In genomic region chr14:68978550-68978911, GRCh38 we compare ENCODE assay signal across 8 cellular contexts. TPM values are rescaled to one million over a fixed set of nuclear protein-coding genes. Genes with fewer than 3 reads are reported as not detected.
A peak's percentile ranks its signal among the peaks of the same experiment; 100 is the strongest.
DNase-seq lines count a peak whose midpoint lies in the region; ATAC-seq and TF ChIP-seq lines count a peak whose summit lies in the region.

No MANE protein-coding gene starts in this region.

- in situ Hi-C loops in Panc1 (cut with HindIII; ENCODE audit: low pct_unique_long_range_greater_than_20kb, low sequenced_read_pairs) = no loop called here

- H3K4me1 ChIP-seq in Panc1 (ENCODE audit: control insufficient read depth, insufficient read depth, low read length) (peaks cover 24% of the 10 kb centered on the region), hepatocyte (ENCODE audit: insufficient read depth) (peaks cover 35% of the 10 kb centered on the region)

- H3K79me2 ChIP-seq in hepatocyte = peaks cover 50% of the 10 kb centered on the region

- intact Hi-C loops in Panc1 (cut with micrococcal nuclease; ENCODE audit: unreplicated experiment) = no loop called here

- H3K4me3 ChIP-seq in Panc1 (ENCODE audit: low read depth in 2 of 2, low read length in 2 of 2) (peak overlapping the region; percentile 82), hepatocyte (peak overlapping the region; percentile 98), skeletal muscle cell (ENCODE audit: low read depth, low read length) (peak overlapping the region; percentile 92)

- peak overlapping the region; percentile 92 for H3K27ac ChIP-seq in 22Rv1
- peak overlapping the region; percentile 90 for H3K27ac ChIP-seq in Panc1 (ENCODE audit: low read length)
- H3K27ac ChIP-seq in adipose tissue (ENCODE audit: low read depth, low read length) = peak overlapping the region; percentile 63
- H3K27ac ChIP-seq in hepatocyte = peak overlapping the region; percentile 100

- TF ChIP-seq CTCF in 22Rv1 (IDR thresholded peaks at IDR 0.05) = no peak
- TF ChIP-seq CTCF in Panc1 (IDR thresholded peaks at IDR 0.05) = no peak
- peak; percentile 3 for TF ChIP-seq CTCF in hepatocyte (IDR thresholded peaks at IDR 0.05; ENCODE audit: poor library complexity)

- CTCF ChIA-PET in Panc1 (lab: Charles Lee) = no interaction called here

- H3K4me2 ChIP-seq in hepatocyte = peak overlapping the region; percentile 89

- ATAC-seq in Panc1 (peak; percentile 46), GM21447 (IDR thresholded peaks at IDR 0.05; ENCODE audit: unreplicated experiment) (no peak)

- peak overlapping the region; percentile 66 for H2AFZ ChIP-seq in hepatocyte

- DNase-seq in GM19238 (ENCODE audit: insufficient read length, low spot score) = peak; percentile 34
- no peak for DNase-seq in Panc1 (ENCODE audit: low read depth, low spot score)
- DNase-seq in hepatocyte (ENCODE audit: low spot score) = peak; percentile 82
- no peak for DNase-seq in skeletal muscle cell (ENCODE audit: low read depth)
- DNase-seq in OCI-M2 (lab: John Stamatoyannopoulos, UW; ENCODE audit: unreplicated experiment) = no peak

- POLR2A ChIA-PET in Panc1 (lab: Charles Lee) = no interaction called here

- H3K36me3 ChIP-seq in Panc1 (ENCODE audit: control insufficient read depth, insufficient read depth, low read length) (peaks cover 4% of the 10 kb centered on the region), hepatocyte (replicated peaks; ENCODE audit: insufficient read depth, low read depth) (no peaks in the 10 kb centered on the region)

- H3K9me3 ChIP-seq in Panc1 (ENCODE audit: control insufficient read depth, insufficient read depth, low read depth, low read length) (no peaks in the 10 kb centered on the region), hepatocyte (ENCODE audit: low read depth) (no peaks in the 10 kb centered on the region)

- peaks cover 4% of the 10 kb centered on the region for H4K20me1 ChIP-seq in hepatocyte (ENCODE audit: insufficient read depth, poor library complexity, severe bottlenecking)

- BruUV-seq in Panc1 (replicated peaks; lab: Mats Ljungman, UMichigan) = no TSS peak

- H3K27me3 ChIP-seq in Panc1 (ENCODE audit: control insufficient read depth, insufficient read depth, low read length) (no peaks in the 10 kb centered on the region), hepatocyte (no peaks in the 10 kb centered on the region)

- H3K9me2 ChIP-seq in hepatocyte (replicated peaks; ENCODE audit: insufficient read depth) = no peaks in the 10 kb centered on the region

- WGBS in adipose tissue, 3 donors = 0 to 1% (median 0%) methylated on average over 22 to 40 of the region's 40 CpGs
- WGBS in hepatocyte (ENCODE audit: low lambda C conversion rate, missing lambda C conversion rate) = 0% methylated on average over 21 of the region's 40 CpGs

RNA-seq across cellular contexts. Expression of gene ACTN1, which starts 0.6 kb away (rescaled TPM):
- total RNA-seq in Panc1 (2021; ENCODE audit: unreplicated experiment) (212 TPM), hepatocyte (82.2 and 88.0 TPM in 2 replicates)
- 336 TPM for polyA plus RNA-seq in Panc1 (2012; ENCODE audit: insufficient read length)
- polyA plus RNA-seq in adipose tissue (100 to 1,000 TPM in 1 of 3 donors, 10 to 100 TPM in 2; 36.7 to 179 (median 50.7) TPM), hepatocyte (157 and 163 TPM in 2 replicates)

Comparison
In these comparisons a context has a peak if more than half of its experiments do, and no peak if none do; other contexts are left out.
1. DNase-seq: peak in GM19238 (single experiment) and hepatocyte (single experiment); none in Panc1 (single experiment), skeletal muscle cell (single experiment) and OCI-M2 (single experiment).
2. Peak in every context shown above with its lines, with median percentiles within 50 percentile points of each other: H3K27ac ChIP-seq and H3K4me3 ChIP-seq.